Comparison of ENCODE assay signal across 1 cellular context in genomic region chr18:8721094-8721669, GRCh38.
TF ChIP-seq lines count a peak whose summit lies in the region.

No MANE protein-coding gene starts in this region.

TF ChIP-seq in HepG2, 621 proteins besides CTCF, POLR2A, EP300 and RAD21:
- TF ChIP-seq ZSCAN31 (CRISPR knock-in tag; IDR thresholded peaks at IDR 0.05; ENCODE audit: low read depth) = no peak
- TF ChIP-seq ZNF224 (CRISPR knock-in tag; IDR thresholded peaks at IDR 0.05) = no peak
- TF ChIP-seq ZNF687 (CRISPR knock-in tag; IDR thresholded peaks at IDR 0.05) = 0 out of 2 replicates have a peak, but pooled peaks have one; percentile 22
- no peak for TF ChIP-seq DMAP1 (CRISPR knock-in tag; IDR thresholded peaks at IDR 0.05)
